ENCODE assay signal across 23 cellular contexts in genomic region chr9:73863924-73864323, GRCh38.
"Had no signal": no experiment of that assay in that cellular context is flagged by ENCODE, and none has a peak within 500 bp of the region (broad histone marks: within the 10 kb centered on the region; RNA-seq: fewer than 3 reads in every experiment).

No MANE protein-coding gene starts in this region.

- H3K27ac ChIP-seq: esophagus squamous epithelium, hepatocyte, pancreas, psoas muscle, right atrium auricular region, tibial artery had no signal

- ATAC-seq: activated CD4-positive, alpha-beta T cell treated with anti-CD3 and anti-CD28 coated beads for 36 hours; activated T-cell treated with anti-CD3 and anti-CD28 coated beads, Interleukin-2, amount 50 U/mL, for 4 hours; left colon; mucosa of descending colon; pancreas; psoas muscle; stimulated activated naive CD8-positive, alpha-beta T cell treated with anti-CD3 and anti-CD28 coated beads, Interleukin-15, amount 100 ng/mL, for 72 hours had no signal

- H3K27me3 ChIP-seq: esophagus squamous epithelium, hepatocyte, pancreas, right atrium auricular region, tibial artery had no signal

- H3K4me1 ChIP-seq: pancreas, psoas muscle, right atrium auricular region, tibial artery had no signal

- DNase-seq: activated B cell treated with CpG ODN at 0.5 μM for 24 hours; activated CD4-positive, alpha-beta T cell treated with anti-CD3 and anti-CD28 coated beads for 36 hours; activated CD4-positive, alpha-beta T cell treated with anti-CD3 and anti-CD28 coated beads, Interleukin-2, amount 50 U/mL, for 4 hours; activated CD8-positive, alpha-beta memory T cell treated with anti-CD3 and anti-CD28 coated beads, Interleukin-2, amount 50 U/mL, for 48 hours; activated naive CD4-positive, alpha-beta T cell treated with anti-CD3 and anti-CD28 coated beads for 36 hours; activated naive CD8-positive, alpha-beta T cell treated with anti-CD3 and anti-CD28 coated beads, Interleukin-2, amount 10 ng/mL, durations not matched to agents 7 days and 5 days; activated T-cell treated with anti-CD3 and anti-CD28 coated beads, Interleukin-2, amount 50 U/mL, for 4 hours; central memory CD4-positive, alpha-beta T cell; effector memory CD4-positive, alpha-beta T cell; esophagus squamous epithelium; left colon; mesenchymal stem cell; mucosa of descending colon; nephron progenitor cell; pancreas; psoas muscle; stimulated activated CD4-positive, alpha-beta T cell treated with anti-CD3 and anti-CD28 coated beads, Interleukin-1b, Interleukin-23, amount 100 ng/mL, for 48 hours; stimulated activated naive CD8-positive, alpha-beta T cell treated with anti-CD3 and anti-CD28 coated beads, Interleukin-15, amount 100 ng/mL, for 72 hours; T1000; tibial artery had no signal

- H3K4me3 ChIP-seq: esophagus squamous epithelium, hepatocyte, mucosa of descending colon, pancreas, psoas muscle, right atrium auricular region, tibial artery had no signal

- FAIRE-seq: endothelial cell of umbilical vein, pancreas had no signal
